In the genomic region with DNA sequence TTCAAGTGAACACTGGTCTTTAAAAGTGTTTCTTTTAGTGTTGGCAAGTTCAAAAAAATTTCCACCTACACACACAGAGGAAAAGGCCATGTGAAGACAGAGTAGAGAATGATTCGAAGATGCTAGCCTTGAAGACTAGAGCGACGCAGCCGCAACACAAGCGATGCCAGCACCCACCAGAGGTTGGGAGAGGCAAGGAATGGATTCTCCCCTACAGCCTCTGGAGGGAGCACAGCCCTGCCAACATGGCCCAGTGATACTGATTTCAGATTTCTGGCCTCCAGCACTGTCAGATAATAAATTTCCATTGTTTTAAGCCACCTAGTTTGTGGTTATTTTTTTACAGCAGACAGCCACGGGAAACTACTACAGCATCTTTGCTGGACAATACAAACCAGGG, we compare ENCODE assay signal across 1 cellular context.
TF ChIP-seq lines count a peak whose summit lies in the region.

No MANE protein-coding gene starts in this region.

TF ChIP-seq in HEK293, 187 proteins besides CTCF, POLR2A, EP300 and RAD21 (continued from another document):
- TF ChIP-seq, protein P1, sequence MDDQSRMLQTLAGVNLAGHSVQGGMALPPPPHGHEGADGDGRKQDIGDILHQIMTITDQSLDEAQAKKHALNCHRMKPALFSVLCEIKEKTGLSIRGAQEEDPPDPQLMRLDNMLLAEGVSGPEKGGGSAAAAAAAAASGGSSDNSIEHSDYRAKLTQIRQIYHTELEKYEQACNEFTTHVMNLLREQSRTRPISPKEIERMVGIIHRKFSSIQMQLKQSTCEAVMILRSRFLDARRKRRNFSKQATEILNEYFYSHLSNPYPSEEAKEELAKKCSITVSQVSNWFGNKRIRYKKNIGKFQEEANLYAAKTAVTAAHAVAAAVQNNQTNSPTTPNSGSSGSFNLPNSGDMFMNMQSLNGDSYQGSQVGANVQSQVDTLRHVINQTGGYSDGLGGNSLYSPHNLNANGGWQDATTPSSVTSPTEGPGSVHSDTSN (CRISPR knock-in tag; IDR thresholded peaks at IDR 0.05): no peak
- TF ChIP-seq GLIS2 (tag by site-specific recombination; IDR thresholded peaks at IDR 0.05) (no peak), ZNF311 (tag by site-specific recombination; IDR thresholded peaks at IDR 0.05; ENCODE audit: borderline replicate concordance) (no peak), ZNF621 (tag by site-specific recombination; IDR thresholded peaks at IDR 0.05) (no peak), REPIN1 (tag by site-specific recombination; IDR thresholded peaks at IDR 0.05; ENCODE audit: low read depth) (no peak), ZNF366 (tag by site-specific recombination; conservative IDR thresholded peaks at IDR 0.05) (no peak), SP7 (tag by site-specific recombination; IDR thresholded peaks at IDR 0.05) (no peak), OSR2 (tag by site-specific recombination; IDR thresholded peaks at IDR 0.05) (no peak), ZNF223 (tag by site-specific recombination; IDR thresholded peaks at IDR 0.05) (no peak)
- TF ChIP-seq, protein P2, sequence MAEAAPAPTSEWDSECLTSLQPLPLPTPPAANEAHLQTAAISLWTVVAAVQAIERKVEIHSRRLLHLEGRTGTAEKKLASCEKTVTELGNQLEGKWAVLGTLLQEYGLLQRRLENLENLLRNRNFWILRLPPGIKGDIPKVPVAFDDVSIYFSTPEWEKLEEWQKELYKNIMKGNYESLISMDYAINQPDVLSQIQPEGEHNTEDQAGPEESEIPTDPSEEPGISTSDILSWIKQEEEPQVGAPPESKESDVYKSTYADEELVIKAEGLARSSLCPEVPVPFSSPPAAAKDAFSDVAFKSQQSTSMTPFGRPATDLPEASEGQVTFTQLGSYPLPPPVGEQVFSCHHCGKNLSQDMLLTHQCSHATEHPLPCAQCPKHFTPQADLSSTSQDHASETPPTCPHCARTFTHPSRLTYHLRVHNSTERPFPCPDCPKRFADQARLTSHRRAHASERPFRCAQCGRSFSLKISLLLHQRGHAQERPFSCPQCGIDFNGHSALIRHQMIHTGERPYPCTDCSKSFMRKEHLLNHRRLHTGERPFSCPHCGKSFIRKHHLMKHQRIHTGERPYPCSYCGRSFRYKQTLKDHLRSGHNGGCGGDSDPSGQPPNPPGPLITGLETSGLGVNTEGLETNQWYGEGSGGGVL (tag by site-specific recombination; IDR thresholded peaks at IDR 0.05): no peak
- TF ChIP-seq, protein P3, sequence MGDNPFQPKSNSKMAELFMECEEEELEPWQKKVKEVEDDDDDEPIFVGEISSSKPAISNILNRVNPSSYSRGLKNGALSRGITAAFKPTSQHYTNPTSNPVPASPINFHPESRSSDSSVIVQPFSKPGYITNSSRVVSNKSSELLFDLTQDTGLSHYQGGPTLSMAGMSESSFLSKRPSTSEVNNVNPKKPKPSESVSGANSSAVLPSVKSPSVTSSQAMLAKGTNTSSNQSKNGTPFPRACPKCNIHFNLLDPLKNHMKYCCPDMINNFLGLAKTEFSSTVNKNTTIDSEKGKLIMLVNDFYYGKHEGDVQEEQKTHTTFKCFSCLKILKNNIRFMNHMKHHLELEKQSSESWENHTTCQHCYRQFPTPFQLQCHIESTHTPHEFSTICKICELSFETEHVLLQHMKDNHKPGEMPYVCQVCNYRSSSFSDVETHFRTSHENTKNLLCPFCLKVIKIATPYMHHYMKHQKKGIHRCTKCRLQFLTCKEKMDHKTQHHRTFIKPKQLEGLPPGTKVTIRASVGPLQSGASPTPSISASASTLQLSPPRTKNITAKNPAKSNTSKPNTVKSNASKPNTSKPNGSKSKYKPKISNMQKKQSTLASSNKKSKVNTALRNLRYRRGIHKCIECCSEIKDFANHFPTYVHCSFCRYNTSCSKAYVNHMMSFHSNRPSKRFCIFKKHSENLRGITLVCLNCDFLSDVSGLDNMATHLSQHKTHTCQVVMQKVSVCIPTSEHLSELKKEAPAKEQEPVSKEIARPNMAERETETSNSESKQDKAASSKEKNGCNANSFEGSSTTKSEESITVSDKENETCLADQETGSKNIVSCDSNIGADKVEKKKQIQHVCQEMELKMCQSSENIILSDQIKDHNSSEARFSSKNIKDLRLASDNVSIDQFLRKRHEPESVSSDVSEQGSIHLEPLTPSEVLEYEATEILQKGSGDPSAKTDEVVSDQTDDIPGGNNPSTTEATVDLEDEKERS (tag by site-specific recombination; IDR thresholded peaks at IDR 0.05): no peak
- TF ChIP-seq, protein P4, sequence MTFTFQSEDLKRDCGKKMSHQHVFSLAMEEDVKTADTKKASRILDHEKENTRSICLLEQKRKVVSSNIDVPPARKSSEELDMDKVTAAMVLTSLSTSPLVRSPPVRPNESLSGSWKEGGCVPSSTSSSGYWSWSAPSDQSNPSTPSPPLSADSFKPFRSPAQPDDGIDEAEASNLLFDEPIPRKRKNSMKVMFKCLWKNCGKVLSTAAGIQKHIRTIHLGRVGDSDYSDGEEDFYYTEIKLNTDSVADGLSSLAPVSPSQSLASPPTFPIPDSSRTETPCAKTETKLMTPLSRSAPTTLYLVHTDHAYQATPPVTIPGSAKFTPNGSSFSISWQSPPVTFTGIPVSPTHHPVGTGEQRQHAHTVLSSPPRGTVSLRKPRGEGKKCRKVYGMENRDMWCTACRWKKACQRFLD (tag by site-specific recombination; IDR thresholded peaks at IDR 0.05): no peak
- TF ChIP-seq, protein P5, sequence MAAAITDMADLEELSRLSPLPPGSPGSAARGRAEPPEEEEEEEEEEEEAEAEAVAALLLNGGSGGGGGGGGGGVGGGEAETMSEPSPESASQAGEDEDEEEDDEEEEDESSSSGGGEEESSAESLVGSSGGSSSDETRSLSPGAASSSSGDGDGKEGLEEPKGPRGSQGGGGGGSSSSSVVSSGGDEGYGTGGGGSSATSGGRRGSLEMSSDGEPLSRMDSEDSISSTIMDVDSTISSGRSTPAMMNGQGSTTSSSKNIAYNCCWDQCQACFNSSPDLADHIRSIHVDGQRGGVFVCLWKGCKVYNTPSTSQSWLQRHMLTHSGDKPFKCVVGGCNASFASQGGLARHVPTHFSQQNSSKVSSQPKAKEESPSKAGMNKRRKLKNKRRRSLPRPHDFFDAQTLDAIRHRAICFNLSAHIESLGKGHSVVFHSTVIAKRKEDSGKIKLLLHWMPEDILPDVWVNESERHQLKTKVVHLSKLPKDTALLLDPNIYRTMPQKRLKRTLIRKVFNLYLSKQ (tag by site-specific recombination; IDR thresholded peaks at IDR 0.05; ENCODE audit: borderline replicate concordance): no peak
- TF ChIP-seq, protein P6, sequence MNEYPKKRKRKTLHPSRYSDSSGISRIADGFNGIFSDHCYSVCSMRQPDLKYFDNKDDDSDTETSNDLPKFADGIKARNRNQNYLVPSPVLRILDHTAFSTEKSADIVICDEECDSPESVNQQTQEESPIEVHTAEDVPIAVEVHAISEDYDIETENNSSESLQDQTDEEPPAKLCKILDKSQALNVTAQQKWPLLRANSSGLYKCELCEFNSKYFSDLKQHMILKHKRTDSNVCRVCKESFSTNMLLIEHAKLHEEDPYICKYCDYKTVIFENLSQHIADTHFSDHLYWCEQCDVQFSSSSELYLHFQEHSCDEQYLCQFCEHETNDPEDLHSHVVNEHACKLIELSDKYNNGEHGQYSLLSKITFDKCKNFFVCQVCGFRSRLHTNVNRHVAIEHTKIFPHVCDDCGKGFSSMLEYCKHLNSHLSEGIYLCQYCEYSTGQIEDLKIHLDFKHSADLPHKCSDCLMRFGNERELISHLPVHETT (tag by site-specific recombination; IDR thresholded peaks at IDR 0.05): no peak
- TF ChIP-seq, protein P7, sequence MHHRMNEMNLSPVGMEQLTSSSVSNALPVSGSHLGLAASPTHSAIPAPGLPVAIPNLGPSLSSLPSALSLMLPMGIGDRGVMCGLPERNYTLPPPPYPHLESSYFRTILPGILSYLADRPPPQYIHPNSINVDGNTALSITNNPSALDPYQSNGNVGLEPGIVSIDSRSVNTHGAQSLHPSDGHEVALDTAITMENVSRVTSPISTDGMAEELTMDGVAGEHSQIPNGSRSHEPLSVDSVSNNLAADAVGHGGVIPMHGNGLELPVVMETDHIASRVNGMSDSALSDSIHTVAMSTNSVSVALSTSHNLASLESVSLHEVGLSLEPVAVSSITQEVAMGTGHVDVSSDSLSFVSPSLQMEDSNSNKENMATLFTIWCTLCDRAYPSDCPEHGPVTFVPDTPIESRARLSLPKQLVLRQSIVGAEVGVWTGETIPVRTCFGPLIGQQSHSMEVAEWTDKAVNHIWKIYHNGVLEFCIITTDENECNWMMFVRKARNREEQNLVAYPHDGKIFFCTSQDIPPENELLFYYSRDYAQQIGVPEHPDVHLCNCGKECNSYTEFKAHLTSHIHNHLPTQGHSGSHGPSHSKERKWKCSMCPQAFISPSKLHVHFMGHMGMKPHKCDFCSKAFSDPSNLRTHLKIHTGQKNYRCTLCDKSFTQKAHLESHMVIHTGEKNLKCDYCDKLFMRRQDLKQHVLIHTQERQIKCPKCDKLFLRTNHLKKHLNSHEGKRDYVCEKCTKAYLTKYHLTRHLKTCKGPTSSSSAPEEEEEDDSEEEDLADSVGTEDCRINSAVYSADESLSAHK (tag by site-specific recombination; IDR thresholded peaks at IDR 0.05): no peak
- TF ChIP-seq, protein P8, sequence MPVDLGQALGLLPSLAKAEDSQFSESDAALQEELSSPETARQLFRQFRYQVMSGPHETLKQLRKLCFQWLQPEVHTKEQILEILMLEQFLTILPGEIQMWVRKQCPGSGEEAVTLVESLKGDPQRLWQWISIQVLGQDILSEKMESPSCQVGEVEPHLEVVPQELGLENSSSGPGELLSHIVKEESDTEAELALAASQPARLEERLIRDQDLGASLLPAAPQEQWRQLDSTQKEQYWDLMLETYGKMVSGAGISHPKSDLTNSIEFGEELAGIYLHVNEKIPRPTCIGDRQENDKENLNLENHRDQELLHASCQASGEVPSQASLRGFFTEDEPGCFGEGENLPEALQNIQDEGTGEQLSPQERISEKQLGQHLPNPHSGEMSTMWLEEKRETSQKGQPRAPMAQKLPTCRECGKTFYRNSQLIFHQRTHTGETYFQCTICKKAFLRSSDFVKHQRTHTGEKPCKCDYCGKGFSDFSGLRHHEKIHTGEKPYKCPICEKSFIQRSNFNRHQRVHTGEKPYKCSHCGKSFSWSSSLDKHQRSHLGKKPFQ (tag by site-specific recombination; IDR thresholded peaks at IDR 0.05): no peak
